In genomic region chr3:187063286-187064081, GRCh38 we compare ENCODE assay signal across 9 cellular contexts.
DNase-seq lines count a peak whose midpoint lies in the region; ATAC-seq lines count a peak whose summit lies in the region.
"Had no signal": no experiment of that assay in that cellular context is flagged by ENCODE, and none has a peak within 500 bp of the region (broad histone marks: within the 10 kb centered on the region; RNA-seq: fewer than 3 reads in every experiment).

No MANE protein-coding gene starts in this region.

- H3K9me3 ChIP-seq in HAP-1: no peaks in the 10 kb centered on the region

- intact Hi-C loops in activated CD4-positive, alpha-beta T cell treated with anti-CD3 and anti-CD28 coated beads, Interleukin-2, amount 10 ng/mL, durations not matched to agents 24 days and 14 days (cut with micrococcal nuclease): loop anchor here (2.0 to 5.0 kb wide), 4 partner anchors 23 to 215 kb away; no protein-coding TSS in a partner anchor

- H3K4me1 ChIP-seq in HAP-1: peaks cover 3% of the 10 kb centered on the region; the same call in 1 of the 2 replicates

- ATAC-seq in stimulated activated naive CD8-positive, alpha-beta T cell treated with anti-CD3 and anti-CD28 coated beads, Interleukin-15, Interleukin-2, amounts not matched to agents 100 U/mL and 50 U/mL, for 24 hours: peak; percentile 70

- peaks cover 60% of the 10 kb centered on the region for H3K4me1 Mint-ChIP-seq in activated CD4-positive, alpha-beta T cell treated with anti-CD3 and anti-CD28 coated beads, Interleukin-2, amount 10 ng/mL, durations not matched to agents 24 days and 14 days
- peaks cover 60% of the 10 kb centered on the region for H3K4me1 Mint-ChIP-seq in T-helper 2 cell treated with Interferon-gamma antibody and Interleukin-4, amounts not matched to agents 5 μg/mL and 100 μg/mL, for 36 hours (ENCODE audit: low read depth)

- H3K36me3 Mint-ChIP-seq in activated CD4-positive, alpha-beta T cell treated with anti-CD3 and anti-CD28 coated beads, Interleukin-2, amount 10 ng/mL, durations not matched to agents 24 days and 14 days (ENCODE audit: low read depth): peaks cover 69% of the 10 kb centered on the region
- H3K36me3 Mint-ChIP-seq in T-helper 2 cell treated with Interferon-gamma antibody and Interleukin-4, amounts not matched to agents 5 μg/mL and 100 μg/mL, for 36 hours (ENCODE audit: low read depth): peaks cover 68% of the 10 kb centered on the region

- H3K27ac Mint-ChIP-seq in activated CD4-positive, alpha-beta T cell treated with anti-CD3 and anti-CD28 coated beads, Interleukin-2, amount 10 ng/mL, durations not matched to agents 24 days and 14 days: peak overlapping the region; percentile 74
- H3K27ac Mint-ChIP-seq in T-helper 2 cell treated with Interferon-gamma antibody and Interleukin-4, amounts not matched to agents 5 μg/mL and 100 μg/mL, for 36 hours: peak overlapping the region; percentile 80

- no peaks in the 10 kb centered on the region for H3K27me3 ChIP-seq in HAP-1 (ENCODE audit: low read depth)

- peak overlapping the region; percentile 26 for H3K4me3 Mint-ChIP-seq in activated CD4-positive, alpha-beta T cell treated with anti-CD3 and anti-CD28 coated beads, Interleukin-2, amount 10 ng/mL, durations not matched to agents 24 days and 14 days
- H3K4me3 Mint-ChIP-seq in T-helper 2 cell treated with Interferon-gamma antibody and Interleukin-4, amounts not matched to agents 5 μg/mL and 100 μg/mL, for 36 hours: peak overlapping the region; percentile 32

- in situ Hi-C loops in HAP-1 (cut with MboI; ENCODE audit: low sequenced_read_pairs): no loop called here

- H3K36me3 ChIP-seq in HAP-1 (replicated peaks): peaks cover 30% of the 10 kb centered on the region

- DNase-seq in activated CD4-positive, alpha-beta T cell treated with anti-CD3 and anti-CD28 coated beads, Interleukin-2, amount 10 ng/mL, durations not matched to agents 24 days and 14 days: peak; percentile 71
- DNase-seq in activated CD4-positive, alpha-beta T cell treated with anti-CD3 and anti-CD28 coated beads, Interleukin-2, amount 50 U/mL, for 1 hour: no peak
- DNase-seq in T-helper 2 cell treated with Interferon-gamma antibody and Interleukin-4, amounts not matched to agents 5 μg/mL and 100 μg/mL, for 36 hours (ENCODE audit: low spot score): no peak
- DNase-seq in iPS-NIHi7 (ENCODE audit: extremely low spot score) (peak; percentile 35), SHP77 (lab: John Stamatoyannopoulos, UW) (no peak), HAP-1 (ENCODE audit: low spot score in 2 of 2) (no peak), DMS 273 treated with DMSO at 0.1 percent for 48 hours (lab: John Stamatoyannopoulos, UW) (no peak)
- DNase-seq in stimulated activated naive CD8-positive, alpha-beta T cell treated with anti-CD3 and anti-CD28 coated beads, Interleukin-15, Interleukin-2, amounts not matched to agents 100 U/mL and 50 U/mL, for 24 hours: no peak
- DNase-seq: Right ventricle myocardium superior had no signal

- no peaks in the 10 kb centered on the region for H3K9me3 Mint-ChIP-seq in activated CD4-positive, alpha-beta T cell treated with anti-CD3 and anti-CD28 coated beads, Interleukin-2, amount 10 ng/mL, durations not matched to agents 24 days and 14 days
- no peaks in the 10 kb centered on the region for H3K9me3 Mint-ChIP-seq in T-helper 2 cell treated with Interferon-gamma antibody and Interleukin-4, amounts not matched to agents 5 μg/mL and 100 μg/mL, for 36 hours

- no peak overlapping the region for H3K4me3 ChIP-seq in HAP-1

- no peaks in the 10 kb centered on the region for H3K27me3 Mint-ChIP-seq in activated CD4-positive, alpha-beta T cell treated with anti-CD3 and anti-CD28 coated beads, Interleukin-2, amount 10 ng/mL, durations not matched to agents 24 days and 14 days
- no peaks in the 10 kb centered on the region for H3K27me3 Mint-ChIP-seq in T-helper 2 cell treated with Interferon-gamma antibody and Interleukin-4, amounts not matched to agents 5 μg/mL and 100 μg/mL, for 36 hours (ENCODE audit: low read depth)

Comparison
In these comparisons a context has a peak if more than half of its experiments do, and no peak if none do; other contexts are left out.
1. DNase-seq: peak in activated CD4-positive, alpha-beta T cell treated with anti-CD3 and anti-CD28 coated beads, Interleukin-2, amount 10 ng/mL, durations not matched to agents 24 days and 14 days (single experiment) and iPS-NIHi7 (single experiment); none in activated CD4-positive, alpha-beta T cell treated with anti-CD3 and anti-CD28 coated beads, Interleukin-2, amount 50 U/mL, for 1 hour (single experiment), T-helper 2 cell treated with Interferon-gamma antibody and Interleukin-4, amounts not matched to agents 5 μg/mL and 100 μg/mL, for 36 hours (single experiment), stimulated activated naive CD8-positive, alpha-beta T cell treated with anti-CD3 and anti-CD28 coated beads, Interleukin-15, Interleukin-2, amounts not matched to agents 100 U/mL and 50 U/mL, for 24 hours (single experiment), SHP77 (0 of 2), HAP-1 (0 of 2) and DMS 273 treated with DMSO at 0.1 percent for 48 hours (single experiment).